29 cellular contexts compared by ENCODE assay signal in genomic region chr5:118777468-118777746, GRCh38.
"Had no signal": no experiment of that assay in that cellular context is flagged by ENCODE, and none has a peak within 500 bp of the region (broad histone marks: within the 10 kb centered on the region; RNA-seq: fewer than 3 reads in every experiment).

No MANE protein-coding gene starts in this region.

- H3K27me3 ChIP-seq: ascending aorta, breast epithelium, SJCRH30 had no signal

- ATAC-seq: activated CD8-positive, alpha-beta T cell treated with anti-CD3 and anti-CD28 coated beads for 36 hours; activated T-cell treated with anti-CD3 and anti-CD28 coated beads, Interleukin-2, amount 50 U/mL, for 72 hours; activated T-helper 17 cell treated with anti-CD3 and anti-CD28 coated beads, Interleukin-2, amount 50 U/mL, for 72 hours; Panc1 had no signal

- DNase-seq: activated CD4-positive, alpha-beta T cell treated with anti-CD3 and anti-CD28 coated beads for 1 hour; activated CD4-positive, alpha-beta T cell treated with anti-CD3 and anti-CD28 coated beads for 48 hours; activated CD4-positive, CD25-positive, alpha-beta regulatory T cell; activated CD8-positive, alpha-beta T cell treated with anti-CD3 and anti-CD28 coated beads for 36 hours; activated effector memory CD4-positive, alpha-beta T cell treated with anti-CD3 and anti-CD28 coated beads, Interleukin-2, amount 50 U/mL, for 16 hours; activated naive CD4-positive, alpha-beta T cell; activated naive CD8-positive, alpha-beta T cell treated with anti-CD3 and anti-CD28 coated beads, Interleukin-2, amount 10 ng/mL, durations not matched to agents 7 days and 5 days; activated T-cell treated with anti-CD3 and anti-CD28 coated beads, Interleukin-2, amount 50 U/mL, for 1 hour; activated T-cell treated with anti-CD3 and anti-CD28 coated beads, Interleukin-2, amount 50 U/mL, for 72 hours; amygdala; Karpas-422; KBM-7; NCI-H1048; NCI-H1105 treated with DMSO at 0.1 percent for 48 hours; NCI-H1436; NCI-H1694; NCI-H1930; NCI-H2081 treated with DMSO at 0.1 percent for 48 hours; NCI-H226; NCI-H524 treated with DMSO at 0.1 percent for 48 hours; SHP77; SJCRH30; T1000; WERI-Rb-1 had no signal

- H3K9me3 ChIP-seq: ascending aorta, breast epithelium, SJCRH30 had no signal

- H3K4me1 ChIP-seq: ascending aorta, breast epithelium had no signal

- H3K36me3 ChIP-seq: ascending aorta, breast epithelium, SJCRH30, WERI-Rb-1 had no signal

- H3K4me3 ChIP-seq: ascending aorta, breast epithelium, SJCRH30, SK-N-MC had no signal

- H3K27ac ChIP-seq: ascending aorta, breast epithelium, SJCRH30, SK-N-MC, WERI-Rb-1 had no signal
